In the genomic region with DNA sequence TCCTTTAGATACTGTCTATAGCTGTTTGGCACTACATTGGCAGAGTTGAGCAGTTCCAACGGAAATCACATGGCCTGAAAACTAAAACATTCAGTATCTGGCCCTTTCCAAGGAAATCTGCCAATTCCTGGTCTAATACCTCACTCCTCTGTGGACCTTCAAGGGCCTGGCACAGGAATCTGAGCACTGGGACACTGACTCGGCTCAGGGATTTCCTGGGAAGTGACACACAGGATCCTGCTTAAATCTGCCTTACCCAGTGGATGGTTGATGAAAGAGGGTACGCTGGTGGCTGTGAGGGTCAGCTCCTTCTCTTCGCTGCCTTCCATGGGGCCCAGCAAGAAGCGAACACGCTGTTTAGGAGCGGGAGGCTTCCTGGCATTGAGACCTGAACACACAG, we compare ENCODE assay signal across 8 cellular contexts. TPM values are rescaled to one million over a fixed set of nuclear protein-coding genes. Genes with fewer than 3 reads are reported as not detected.
A peak's percentile ranks its signal among the peaks of the same experiment; 100 is the strongest.
DNase-seq lines count a peak whose midpoint lies in the region; ATAC-seq and TF ChIP-seq lines count a peak whose summit lies in the region.

No MANE protein-coding gene starts in this region.

- H3K4me3 ChIP-seq in CD8-positive, alpha-beta memory T cell (ENCODE audit: low read length) = peak overlapping the region; percentile 81
- H3K4me3 ChIP-seq in OCI-LY3 (ENCODE audit: low read length) (peak overlapping the region; percentile 98), osteoblast (ENCODE audit: insufficient read depth, low read length) (peak overlapping the region; percentile 81)

- H3K27me3 ChIP-seq in CD8-positive, alpha-beta memory T cell (ENCODE audit: insufficient read depth, low read length, poor library complexity, severe bottlenecking) = no peaks in the 10 kb centered on the region
- H3K27me3 ChIP-seq in OCI-LY3 (ENCODE audit: low read depth, low read length) (no peaks in the 10 kb centered on the region), osteoblast (ENCODE audit: insufficient read depth, low read length) (no peaks in the 10 kb centered on the region)

- DNase-seq in CD8-positive, alpha-beta memory T cell = no peak
- no peak for DNase-seq in effector memory CD8-positive, alpha-beta T cell
- DNase-seq in osteoblast (ENCODE audit: insufficient read length, low spot score, missing footprints) (peak; percentile 69), DMS53 treated with DMSO at 0.1 percent for 48 hours (lab: John Stamatoyannopoulos, UW; ENCODE audit: unreplicated experiment) (no peak), KG1 (lab: John Stamatoyannopoulos, UW) (no peak)

- H3K9me3 ChIP-seq in CD8-positive, alpha-beta memory T cell (ENCODE audit: low read length) = no peaks in the 10 kb centered on the region
- no peaks in the 10 kb centered on the region for H3K9me3 ChIP-seq in OCI-LY3 (ENCODE audit: insufficient read depth, low read length)
- H3K9me3 ChIP-seq in osteoblast (ENCODE audit: low read depth, low read length) = no peaks in the 10 kb centered on the region

- peaks cover 31 to 44% (median 34%) of the 10 kb centered on the region in 3 donors for H3K4me1 Mint-ChIP-seq in CD8-positive, alpha-beta memory T cell
- H3K4me1 Mint-ChIP-seq in effector memory CD8-positive, alpha-beta T cell (ENCODE audit: low read depth in 2 of 2) = peaks cover 17% of the 10 kb centered on the region in 2 donors

- H2AFZ ChIP-seq in OCI-LY3 (ENCODE audit: low read depth, low read length) = no peak overlapping the region
- no peak overlapping the region for H2AFZ ChIP-seq in osteoblast (ENCODE audit: low read length)

- CTCF ChIA-PET in CD8-positive, alpha-beta memory T cell (lab: Charles Lee) = interaction anchor here (0.9 to 1.3 kb wide), 2 partner anchors 12 to 20 kb away, joined by 3 to 4 read pairs; no protein-coding TSS in a partner anchor

- H3K36me3 ChIP-seq in CD8-positive, alpha-beta memory T cell (ENCODE audit: insufficient read depth, low read length) = peaks cover 26% of the 10 kb centered on the region
- H3K36me3 ChIP-seq in OCI-LY3 (replicated peaks; ENCODE audit: low read depth, low read length) (peaks cover 15% of the 10 kb centered on the region), osteoblast (ENCODE audit: insufficient read depth, low read length) (peaks cover 33% of the 10 kb centered on the region)

- H3K9me3 Mint-ChIP-seq in CD8-positive, alpha-beta memory T cell = no peaks in the 10 kb centered on the region
- H3K9me3 Mint-ChIP-seq in effector memory CD8-positive, alpha-beta T cell = no peaks in the 10 kb centered on the region

- H3K27me3 Mint-ChIP-seq in CD8-positive, alpha-beta memory T cell = no peaks in the 10 kb centered on the region
- H3K27me3 Mint-ChIP-seq in effector memory CD8-positive, alpha-beta T cell = no peaks in the 10 kb centered on the region

- POLR2A ChIA-PET in CD8-positive, alpha-beta memory T cell (lab: Charles Lee) = no interaction called here

- H3K9ac ChIP-seq in OCI-LY3 (ENCODE audit: low read length) = no peak overlapping the region

- H3K4me2 ChIP-seq in OCI-LY3 (ENCODE audit: low read length) (peak overlapping the region; percentile 84), osteoblast (ENCODE audit: insufficient read depth, low read length) (peak overlapping the region; percentile 99)

- H3K4me1 ChIP-seq in CD8-positive, alpha-beta memory T cell (ENCODE audit: insufficient read depth, low read length) = peaks cover 29% of the 10 kb centered on the region
- H3K4me1 ChIP-seq in OCI-LY3 (ENCODE audit: low read length) = peaks cover 11% of the 10 kb centered on the region
- H3K4me1 ChIP-seq in osteoblast (ENCODE audit: insufficient read depth, low read length) = peaks cover 19% of the 10 kb centered on the region

- H3K27ac Mint-ChIP-seq in CD8-positive, alpha-beta memory T cell = peak overlapping the region in 4 of 8 donors; percentile 15 to 100 (median 96)
- H3K27ac Mint-ChIP-seq in effector memory CD8-positive, alpha-beta T cell = peak overlapping the region; percentile 95 to 96

- H3K27ac ChIP-seq in CD8-positive, alpha-beta memory T cell (ENCODE audit: low read depth, low read length) = peak overlapping the region; percentile 85
- no peak overlapping the region for H3K27ac ChIP-seq in OCI-LY3 (ENCODE audit: low read length)
- no peak overlapping the region for H3K27ac ChIP-seq in osteoblast (ENCODE audit: low read depth, low read length)

- TF ChIP-seq CTCF in OCI-LY3 (IDR thresholded peaks at IDR 0.05; ENCODE audit: low read depth, low read length) = no peak
- no peak for TF ChIP-seq CTCF in osteoblast (IDR thresholded peaks at IDR 0.05; ENCODE audit: extremely low read depth, low read depth, low read length)

- H3K79me2 ChIP-seq in OCI-LY3 (ENCODE audit: low read length) (peaks cover 37% of the 10 kb centered on the region), osteoblast (ENCODE audit: insufficient read depth, low read length) (peaks cover 47% of the 10 kb centered on the region)

- ATAC-seq in effector memory CD8-positive, alpha-beta T cell (replicated peaks) = no peak
- ATAC-seq in HG03280 (IDR thresholded peaks at IDR 0.05; ENCODE audit: unreplicated experiment) (no peak), GM21528 (IDR thresholded peaks at IDR 0.05; ENCODE audit: low FRiP score, unreplicated experiment) (no peak)

- peak overlapping the region in 5 of 7 donors; percentile 91 to 98 (median 96) for H3K4me3 Mint-ChIP-seq in CD8-positive, alpha-beta memory T cell
- peak overlapping the region; percentile 91 to 95 for H3K4me3 Mint-ChIP-seq in effector memory CD8-positive, alpha-beta T cell

- H3K36me3 Mint-ChIP-seq in CD8-positive, alpha-beta memory T cell = peaks cover 0 to 52% (median 2%) of the 10 kb centered on the region in 3 donors
- H3K36me3 Mint-ChIP-seq in effector memory CD8-positive, alpha-beta T cell (ENCODE audit: insufficient read depth) = peaks cover 37% of the 10 kb centered on the region

- H4K20me1 ChIP-seq in OCI-LY3 (ENCODE audit: insufficient read depth, low read length) (no peaks in the 10 kb centered on the region), osteoblast (ENCODE audit: insufficient read depth, low read length) (peaks cover 9% of the 10 kb centered on the region)

RNA-seq across cellular contexts. Expression of a gene that starts 0.9 kb away (rescaled TPM):
- 10 to 100 TPM; 48.8 to 50.4 TPM for total RNA-seq in CD8-positive, alpha-beta memory T cell
- polyA plus RNA-seq in CD8-positive, alpha-beta memory T cell = 23.6 TPM
- 16.2 and 16.3 TPM in 2 replicates for total RNA-seq in osteoblast

RNA-seq across cellular contexts. Expression of a gene that starts 1.3 kb away (rescaled TPM):
- 10 to 100 TPM; 51.1 to 56.9 TPM for total RNA-seq in CD8-positive, alpha-beta memory T cell
- polyA plus RNA-seq in CD8-positive, alpha-beta memory T cell = 36.9 TPM
- total RNA-seq in osteoblast = 34.7 and 34.8 TPM in 2 replicates

RNA-seq across cellular contexts. Expression of a gene that starts 19.0 kb away (rescaled TPM):
- 10 to 100 TPM; 41.2 to 46.0 TPM for total RNA-seq in CD8-positive, alpha-beta memory T cell
- 11.2 TPM for polyA plus RNA-seq in CD8-positive, alpha-beta memory T cell
- 21.4 and 23.0 TPM in 2 replicates for total RNA-seq in osteoblast

RNA-seq across cellular contexts. Expression of a gene that starts 45.3 kb away (rescaled TPM):
- 10 to 100 TPM; 18.1 to 20.9 TPM for total RNA-seq in CD8-positive, alpha-beta memory T cell
- 27.8 TPM for polyA plus RNA-seq in CD8-positive, alpha-beta memory T cell
- total RNA-seq in osteoblast = 19.2 and 20.3 TPM in 2 replicates

RNA-seq across cellular contexts. Expression of a gene that starts 45.5 kb away (rescaled TPM):
- 10 to 100 TPM; 35.4 to 35.5 TPM for total RNA-seq in CD8-positive, alpha-beta memory T cell
- 8.8 TPM for polyA plus RNA-seq in CD8-positive, alpha-beta memory T cell
- total RNA-seq in osteoblast = 121 and 137 TPM in 2 replicates
